In the genomic region with DNA sequence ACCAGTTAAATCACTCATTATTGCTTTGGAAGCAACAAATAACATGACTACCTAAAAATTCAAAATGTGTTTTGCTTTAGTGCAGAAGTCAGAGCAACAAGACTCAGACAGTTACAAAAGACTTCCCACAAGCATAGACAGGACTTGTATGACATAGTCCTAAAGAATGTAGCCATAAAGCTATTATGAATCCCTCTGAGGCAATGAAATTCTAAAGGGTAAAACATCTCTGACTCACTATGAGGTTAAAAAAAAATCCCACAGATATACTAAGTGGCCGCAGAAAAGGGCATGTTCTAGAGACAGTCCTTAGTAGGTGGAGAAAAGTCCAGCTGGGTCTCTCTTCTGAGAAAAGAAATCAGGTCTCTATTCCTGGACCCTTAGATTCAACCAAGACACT, we compare ENCODE assay signal across 12 cellular contexts. TPM values are rescaled to one million over a fixed set of nuclear protein-coding genes. Genes with fewer than 3 reads are reported as not detected.
DNase-seq lines count a peak whose midpoint lies in the region; ATAC-seq and TF ChIP-seq lines count a peak whose summit lies in the region.
"Had no signal": no experiment of that assay in that cellular context is flagged by ENCODE, and none has a peak within 500 bp of the region (broad histone marks: within the 10 kb centered on the region; RNA-seq: fewer than 3 reads in every experiment).

No MANE protein-coding gene starts in this region.

- CTCF ChIA-PET in AG04449 (lab: Yijun Ruan, JAX) = interaction anchor here (7.4 kb wide), 1 partner anchor 75 kb away, joined by 77 read pairs; a partner anchor contains a TSS

- ATAC-seq in HG02852 (IDR thresholded peaks at IDR 0.05; ENCODE audit: unreplicated experiment) (no peak), GM21447 (IDR thresholded peaks at IDR 0.05; ENCODE audit: unreplicated experiment) (no peak)
- ATAC-seq: left ventricle myocardium superior had no signal

- H3K27me3 ChIP-seq in brain microvascular endothelial cell (replicated peaks) = no peaks in the 10 kb centered on the region

- POLR2A ChIA-PET in AG04449 (lab: Yijun Ruan, JAX) = interaction anchor here (0.6 to 0.9 kb wide), 3 partner anchors 75 to 510 kb away, joined by 3 read pairs; a partner anchor contains a TSS

- DNase-seq in AG04449 (ENCODE audit: low read depth, low spot score) = peak; percentile 93
- DNase-seq in HT-29 (ENCODE audit: low spot score) = peak; percentile 7
- peak; percentile 76 for DNase-seq in brain microvascular endothelial cell
- DNase-seq in kidney glomerular epithelial cell (lab: John Stamatoyannopoulos, UW) = peak; percentile 94
- DNase-seq in hypothalamus (lab: John Stamatoyannopoulos, UW) = no peak
- no peak for DNase-seq in activated CD4-positive, CD25-positive, alpha-beta regulatory T cell treated with anti-CD3 and anti-CD28 coated beads, Interleukin-2, amount 50 U/mL, for 72 hours
- DNase-seq: CD4-positive, alpha-beta T cell; left ventricle myocardium superior; stimulated activated naive CD4-positive, alpha-beta T cell; T-helper 2 cell had no signal

- peak overlapping the region; percentile 92 for H3K27ac ChIP-seq in brain microvascular endothelial cell

- H3K4me3 ChIP-seq in AG04449 (ENCODE audit: low read depth, low read length) (no peak overlapping the region), brain microvascular endothelial cell (ENCODE audit: low read depth, low read length) (no peak overlapping the region)

- TF ChIP-seq CTCF in AG04449 (IDR thresholded peaks at IDR 0.05; ENCODE audit: insufficient read depth, low read length, missing control alignments) (no peak), brain microvascular endothelial cell (IDR thresholded peaks at IDR 0.05; ENCODE audit: low read depth, low read length, missing control alignments) (no peak)

- in situ Hi-C loops in brain microvascular endothelial cell (cut with HindIII; ENCODE audit: low pct_ligation_motif_present, low sequenced_read_pairs) = no loop called here

- peaks cover 8% of the 10 kb centered on the region for H3K36me3 ChIP-seq in brain microvascular endothelial cell (replicated peaks)

RNA-seq across cellular contexts. Expression of a gene that starts 4.9 kb away (rescaled TPM):
- 3.5 and 6.1 TPM in 2 replicates for total RNA-seq in HT-29 (2014; rRNA removed; shearing (Covaris generic))

RNA-seq across cellular contexts. Expression of a gene that starts 57.8 kb away (rescaled TPM):
- total RNA-seq in HT-29 (2014; rRNA removed; shearing (Covaris generic)) = 1.4 TPM in 2 replicates

Comparison
In these comparisons a context has a peak if more than half of its experiments do, and no peak if none do; other contexts are left out.
1. DNase-seq: peak in AG04449 (single experiment), HT-29 (single experiment), brain microvascular endothelial cell (single experiment) and kidney glomerular epithelial cell (single experiment); none in hypothalamus (0 of 51) and activated CD4-positive, CD25-positive, alpha-beta regulatory T cell treated with anti-CD3 and anti-CD28 coated beads, Interleukin-2, amount 50 U/mL, for 72 hours (single experiment).